Comparison of ENCODE assay signal across 1 cellular context in genomic region chr11:108616549-108616948, GRCh38.
A peak's percentile ranks its signal among the peaks of the same experiment; 100 is the strongest.
TF ChIP-seq lines count a peak whose summit lies in the region.

No MANE protein-coding gene starts in this region.

TF ChIP-seq in SK-N-SH, 30 proteins besides CTCF, POLR2A, EP300 and RAD21 (continued from another document):
- TF ChIP-seq REST (IDR thresholded peaks at IDR 0.05; ENCODE audit: low read depth, low read length): no peak
- peak; percentile 62 for TF ChIP-seq JUND (IDR thresholded peaks at IDR 0.05)
- no peak for TF ChIP-seq GATA2 (CRISPR knock-in tag; IDR thresholded peaks at IDR 0.05)
- no peak for TF ChIP-seq EZH2phosphoT487 (IDR thresholded peaks at IDR 0.05; ENCODE audit: borderline replicate concordance, low read depth)
- TF ChIP-seq FOSL2 (IDR thresholded peaks at IDR 0.05; ENCODE audit: borderline replicate concordance, low read depth): peak; percentile 82
- no peak for TF ChIP-seq YY1 (IDR thresholded peaks at IDR 0.05; ENCODE audit: low read depth)
- peak; percentile 50; the same call in 1 of the 2 replicates for TF ChIP-seq TEAD4 (IDR thresholded peaks at IDR 0.05; ENCODE audit: borderline replicate concordance, insufficient read depth)
- no peak for TF ChIP-seq MEF2A (IDR thresholded peaks at IDR 0.05; ENCODE audit: borderline replicate concordance, low read depth)
- no peak for TF ChIP-seq GABPA (IDR thresholded peaks at IDR 0.05; ENCODE audit: low read depth)
- TF ChIP-seq NFIC (IDR thresholded peaks at IDR 0.05; ENCODE audit: borderline replicate concordance): peak; percentile 9; the same call in 1 of the 2 replicates
- no peak for TF ChIP-seq FOXM1 (IDR thresholded peaks at IDR 0.05; ENCODE audit: low read depth)
- TF ChIP-seq POLR2AphosphoS5 (IDR thresholded peaks at IDR 0.05; ENCODE audit: low read depth, low read length): no peak
- TF ChIP-seq SMC3 (IDR thresholded peaks at IDR 0.05; ENCODE audit: low read depth, low read length): no peak
- TF ChIP-seq NRF1 (IDR thresholded peaks at IDR 0.05; ENCODE audit: low read depth, low read length): no peak
- TF ChIP-seq TCF12 (IDR thresholded peaks at IDR 0.05): peak; percentile 40; the same call in 1 of the 2 replicates
- no peak for TF ChIP-seq CHD2 (IDR thresholded peaks at IDR 0.05; ENCODE audit: low read length, partially characterized antibody)
